ENCODE assay signal across 21 cellular contexts in the genomic region with DNA sequence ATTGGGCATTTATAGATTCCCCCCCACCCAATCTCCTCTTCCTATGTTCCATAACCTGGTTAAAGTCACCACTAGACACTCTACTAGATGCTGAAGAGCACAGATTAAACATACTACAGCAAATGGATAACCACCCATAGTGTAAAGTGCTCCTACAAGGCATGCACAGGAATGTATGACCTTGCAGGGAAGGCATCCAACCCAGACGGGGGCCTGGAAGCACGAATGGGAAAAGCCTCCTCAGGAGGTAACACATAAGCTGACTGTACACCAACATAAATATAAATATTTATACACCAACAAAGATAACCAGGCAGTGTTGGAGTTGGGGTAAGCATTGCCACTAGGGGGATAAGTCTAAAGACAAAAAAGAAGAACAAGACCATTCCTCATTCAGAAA.
"Had no signal": no experiment of that assay in that cellular context is flagged by ENCODE, and none has a peak within 500 bp of the region (broad histone marks: within the 10 kb centered on the region; RNA-seq: fewer than 3 reads in every experiment).

No MANE protein-coding gene starts in this region.

- DNase-seq: activated CD4-positive, alpha-beta T cell treated with anti-CD3 and anti-CD28 coated beads, Interleukin-2, amount 10 ng/mL, durations not matched to agents 7 days and 5 days; activated CD8-positive, alpha-beta T cell treated with anti-CD3 and anti-CD28 coated beads, Interleukin-2, amount 10 ng/mL, durations not matched to agents 7 days and 5 days; activated effector memory CD4-positive, alpha-beta T cell treated with Interleukin-2 at 50 U/mL for 16 hours; activated naive CD4-positive, alpha-beta T cell treated with anti-CD3 and anti-CD28 coated beads, Interleukin-2, amount 10 ng/mL, durations not matched to agents 7 days and 5 days; activated naive CD8-positive, alpha-beta T cell treated with anti-CD3 and anti-CD28 coated beads, Interleukin-2, amount 50 U/mL, for 24 hours; activated T-cell treated with anti-CD3 and anti-CD28 coated beads, Interleukin-2, amount 50 U/mL, for 4 hours; aorta; cerebellar nuclear complex; effector CD4-positive, alpha-beta T cell; gastrocnemius medialis; heart left ventricle; left colon; lower lobe of right lung; nucleus accumbens; retina; stimulated activated CD8-positive, alpha-beta memory T cell treated with anti-CD3 and anti-CD28 coated beads, Interleukin-4, amount 100 ng/mL, for 48 hours; stimulated activated naive CD4-positive, alpha-beta T cell; T1000 had no signal

- ATAC-seq: activated CD4-positive, CD25-positive, alpha-beta regulatory T cell treated with anti-CD3 and anti-CD28 coated beads, Interleukin-2, amount 50 U/mL, for 24 hours; activated CD8-positive, alpha-beta T cell treated with anti-CD3 and anti-CD28 coated beads, Interleukin-2, amount 10 ng/mL, durations not matched to agents 7 days and 5 days; activated naive CD8-positive, alpha-beta T cell treated with anti-CD3 and anti-CD28 coated beads, Interleukin-2, amount 50 U/mL, for 24 hours; activated T-cell treated with anti-CD3 and anti-CD28 coated beads, Interleukin-2, amount 50 U/mL, for 4 hours; esophagus mucosa; gastrocnemius medialis; heart left ventricle; left colon; lower lobe of right lung had no signal

- H3K36me3 ChIP-seq: breast epithelium, gastrocnemius medialis, heart left ventricle, lower lobe of right lung had no signal

- H3K27ac ChIP-seq: breast epithelium, gastrocnemius medialis, heart left ventricle, lower lobe of right lung had no signal

- H3K4me3 ChIP-seq: breast epithelium, gastrocnemius medialis, heart left ventricle, lower lobe of right lung had no signal

- H3K4me1 ChIP-seq: breast epithelium, gastrocnemius medialis, heart left ventricle, lower lobe of right lung had no signal

- H3K9me3 ChIP-seq: breast epithelium, gastrocnemius medialis, heart left ventricle, lower lobe of right lung had no signal

- H3K27me3 ChIP-seq: breast epithelium, gastrocnemius medialis, heart left ventricle had no signal
